In genomic region chr6:26270903-26271639, GRCh38 we compare ENCODE assay signal across 8 cellular contexts.
DNase-seq lines count a peak whose midpoint lies in the region; ATAC-seq and TF ChIP-seq lines count a peak whose summit lies in the region.

No MANE protein-coding gene starts in this region.

- under 1% methylated on average over 47 of the region's 47 CpGs for WGBS in thymus

- H3K27ac ChIP-seq in RWPE1 (peak overlapping the region; percentile 98), thymus (ENCODE audit: low read depth) (peak overlapping the region; percentile 98)

- H3K27me3 ChIP-seq in neuron (ENCODE audit: insufficient read depth, low read length) (no peaks in the 10 kb centered on the region), thymus (ENCODE audit: control insufficient read depth, insufficient read depth) (no peaks in the 10 kb centered on the region)

- H3K4me1 ChIP-seq in neuron (ENCODE audit: insufficient read depth, low read length) (peaks cover 27% of the 10 kb centered on the region), thymus (ENCODE audit: control insufficient read depth, insufficient read depth, low read length) (peaks cover 9% of the 10 kb centered on the region)

- H2AFZ ChIP-seq in neuron (ENCODE audit: low read depth, low read length), result peak overlapping the region; percentile 46

- TF ChIP-seq CTCF in RWPE1 (conservative IDR thresholded peaks at IDR 0.05; ENCODE audit: low read depth), result no peak

- DNase-seq in AG08395 (ENCODE audit: low spot score) (peak; percentile 96), RWPE1 (ENCODE audit: low spot score) (peak; percentile 97), fibroblast of the conjunctiva (ENCODE audit: low read depth) (peak; percentile 91)
- peak; percentile 64 for DNase-seq in activated effector memory CD4-positive, alpha-beta T cell treated with Interleukin-2 at 50 U/mL for 16 hours

- H3K36me3 ChIP-seq in neuron (ENCODE audit: insufficient read depth, low read length) (no peaks in the 10 kb centered on the region), thymus (ENCODE audit: control insufficient read depth, insufficient read depth) (no peaks in the 10 kb centered on the region)

- POLR2A ChIA-PET in RWPE1 (lab: Yijun Ruan, JAX; ENCODE audit: low non-redundant PET), result interaction anchor here (1.8 to 4.8 kb wide), 2 partner anchors 20 to 54 kb away, joined by 7 to 39 read pairs; a partner anchor contains a TSS

- no peaks in the 10 kb centered on the region for H3K9me3 ChIP-seq in neuron (ENCODE audit: low read length)
- no peaks in the 10 kb centered on the region for H3K9me3 ChIP-seq in thymus (ENCODE audit: control insufficient read depth)

- CTCF ChIA-PET in RWPE1 (lab: Yijun Ruan, JAX), result interaction anchor here (0.5 to 0.7 kb wide), 2 partner anchors 20 to 1835 kb away, joined by 3 to 4 read pairs; no protein-coding TSS in a partner anchor

- H3K4me3 ChIP-seq in neuron (ENCODE audit: low read length) (peak overlapping the region; percentile 69), thymus (ENCODE audit: low read length) (peak overlapping the region; percentile 83)

- ATAC-seq in GM18909 (IDR thresholded peaks at IDR 0.05; ENCODE audit: poor library complexity, unreplicated experiment) (peak; percentile 40), HG03439 (IDR thresholded peaks at IDR 0.05; ENCODE audit: unreplicated experiment) (peak; percentile 34)

Comparison
In these comparisons a context has a peak if more than half of its experiments do, and no peak if none do; other contexts are left out.
1. Peak in every context shown above with its lines: DNase-seq, ATAC-seq, H3K4me3 ChIP-seq and H3K27ac ChIP-seq.